Comparison of ENCODE assay signal across 13 cellular contexts in genomic region chr12:93704625-93705024, GRCh38.
"Had no signal": no experiment of that assay in that cellular context is flagged by ENCODE, and none has a peak within 500 bp of the region (broad histone marks: within the 10 kb centered on the region; RNA-seq: fewer than 3 reads in every experiment).

No MANE protein-coding gene starts in this region.

- H3K36me3 ChIP-seq: breast epithelium, left lung, stomach, thyroid gland had no signal

- DNase-seq: activated effector memory CD4-positive, alpha-beta T cell treated with anti-CD3 and anti-CD28 coated beads, Interleukin-2, amount 50 U/mL, for 16 hours; activated naive CD8-positive, alpha-beta T cell treated with anti-CD3 and anti-CD28 coated beads for 36 hours; activated T-cell treated with anti-CD3 and anti-CD28 coated beads, Interleukin-2, amount 50 U/mL, for 4 hours; dermis blood vessel endothelial cell; foreskin fibroblast; head of caudate nucleus; left lung; mesenchymal stem cell; nephron progenitor cell; stimulated activated CD4-positive, alpha-beta T cell treated with anti-CD3 and anti-CD28 coated beads, Interleukin-2, amount 100 ng/mL, for 48 hours; stomach; thyroid gland had no signal

- H3K9me3 ChIP-seq: thyroid gland had no signal

- H3K27me3 ChIP-seq: breast epithelium, left lung, stomach, thyroid gland had no signal

- H3K27ac ChIP-seq: breast epithelium, left lung, thyroid gland had no signal

- H3K4me3 ChIP-seq: breast epithelium, left lung, stomach, thyroid gland had no signal

- H3K4me1 ChIP-seq: breast epithelium, left lung had no signal
